ENCODE assay signal across 20 cellular contexts in genomic region chr12:65535951-65536350, GRCh38.
DNase-seq lines count a peak whose midpoint lies in the region; ATAC-seq and TF ChIP-seq lines count a peak whose summit lies in the region.
"Had no signal": no experiment of that assay in that cellular context is flagged by ENCODE, and none has a peak within 500 bp of the region (broad histone marks: within the 10 kb centered on the region; RNA-seq: fewer than 3 reads in every experiment).

No MANE protein-coding gene starts in this region.

- peak overlapping the region; percentile 92 for H2BK5ac ChIP-seq in mesenchymal stem cell (ENCODE audit: low read depth, low read length, poor library complexity, severe bottlenecking)

- H3K36me3 ChIP-seq in ACC112 (ENCODE audit: insufficient read depth, low read length) (peaks cover 16% of the 10 kb centered on the region), brain microvascular endothelial cell (replicated peaks) (no peaks in the 10 kb centered on the region), mesenchymal stem cell (ENCODE audit: control insufficient read depth in 1 of 2, insufficient read depth in 2 of 2, low read depth in 1 of 2, low read length in 2 of 2) (no peaks in the 10 kb centered on the region)
- H3K36me3 ChIP-seq: gastrocnemius medialis, neutrophil had no signal

- no peaks in the 10 kb centered on the region for H3K27me3 ChIP-seq in ACC112 (ENCODE audit: insufficient read depth, low read length)
- H3K27me3 ChIP-seq in brain microvascular endothelial cell (replicated peaks), result no peaks in the 10 kb centered on the region
- no peaks in the 10 kb centered on the region for H3K27me3 ChIP-seq in mesenchymal stem cell (ENCODE audit: control insufficient read depth in 1 of 2, insufficient read depth in 1 of 2, low read length in 2 of 2)
- H3K27me3 ChIP-seq: gastrocnemius medialis, neutrophil had no signal

- peak overlapping the region in 1 of 2 experiments; percentile 83 for H3K14ac ChIP-seq in mesenchymal stem cell (ENCODE audit: low read length in 2 of 2)

- H3K18ac ChIP-seq in mesenchymal stem cell (ENCODE audit: low read depth in 1 of 2, low read length in 2 of 2), result peak overlapping the region; percentile 94 to 96

- WGBS in mesenchymal stem cell, result 70% methylated on average over 2 of the region's 2 CpGs

- ATAC-seq in HG03039 (IDR thresholded peaks at IDR 0.05; ENCODE audit: unreplicated experiment) (no peak), GM19328 (IDR thresholded peaks at IDR 0.05; ENCODE audit: unreplicated experiment) (no peak)
- ATAC-seq: mucosa of descending colon had no signal

- H2AK5ac ChIP-seq in mesenchymal stem cell (ENCODE audit: low read length, severe bottlenecking), result peak overlapping the region; percentile 54

- H3K79me2 ChIP-seq in ACC112 (ENCODE audit: control insufficient read depth, insufficient read depth, low read length, unreplicated experiment), result no peaks in the 10 kb centered on the region

- no peak for TF ChIP-seq CTCF in brain microvascular endothelial cell (IDR thresholded peaks at IDR 0.05; ENCODE audit: low read depth, low read length, missing control alignments)

- H3K4me2 ChIP-seq in mesenchymal stem cell (ENCODE audit: low read length, poor library complexity, severe bottlenecking), result no peak overlapping the region

- H3K4me1 ChIP-seq in ACC112 (ENCODE audit: control insufficient read depth, insufficient read depth, low read length, unreplicated experiment) (peaks cover 55% of the 10 kb centered on the region), mesenchymal stem cell (ENCODE audit: control insufficient read depth, insufficient read depth, low read depth, low read length) (peaks cover 22% of the 10 kb centered on the region)
- H3K4me1 ChIP-seq: gastrocnemius medialis had no signal

- H3K9ac ChIP-seq in mesenchymal stem cell (ENCODE audit: low read length), result peak overlapping the region; percentile 52

- H3K27ac ChIP-seq in ACC112 (ENCODE audit: low read depth, low read length) (peak overlapping the region; percentile 99), brain microvascular endothelial cell (peak overlapping the region; percentile 96), mesenchymal stem cell (ENCODE audit: low read length, poor library complexity, severe bottlenecking) (peak overlapping the region; percentile 97)
- H3K27ac ChIP-seq: neutrophil had no signal

- H2AFZ ChIP-seq in ACC112 (ENCODE audit: low read length, unreplicated experiment), result no peak overlapping the region
- H2AFZ ChIP-seq in mesenchymal stem cell (ENCODE audit: low read depth, low read length), result no peak overlapping the region

- H3K23ac ChIP-seq in mesenchymal stem cell (ENCODE audit: low read length in 2 of 2), result peak overlapping the region in 1 of 2 experiments; percentile 85

- H4K8ac ChIP-seq in mesenchymal stem cell (ENCODE audit: low read length), result peak overlapping the region; percentile 89

- in situ Hi-C loops in brain microvascular endothelial cell (cut with HindIII; ENCODE audit: low pct_ligation_motif_present, low sequenced_read_pairs), result no loop called here

- peak overlapping the region; percentile 91 to 94 for H2BK12ac ChIP-seq in mesenchymal stem cell (ENCODE audit: low read length in 2 of 2)

- H3K4me3 ChIP-seq in ACC112 (ENCODE audit: low read depth, low read length), result no peak overlapping the region
- H3K4me3 ChIP-seq in brain microvascular endothelial cell (ENCODE audit: low read depth, low read length), result no peak overlapping the region
- H3K4me3 ChIP-seq in mesenchymal stem cell (ENCODE audit: insufficient read depth in 1 of 2, low read depth in 1 of 2, low read length in 2 of 2), result no peak overlapping the region
- H3K4me3 ChIP-seq: gastrocnemius medialis, mucosa of descending colon had no signal

- DNase-seq in HT1080 (ENCODE audit: low read depth), result peak; percentile 37
- no peak for DNase-seq in brain microvascular endothelial cell
- DNase-seq in mesenchymal stem cell, result peak; percentile 44
- DNase-seq in SKM-1 (lab: John Stamatoyannopoulos, UW; ENCODE audit: unreplicated experiment), result no peak
- DNase-seq in NOMO-1 (lab: John Stamatoyannopoulos, UW; ENCODE audit: unreplicated experiment in 2 of 2), result no peak
- DNase-seq: activated CD4-positive, CD25-positive, alpha-beta regulatory T cell; activated CD8-positive, alpha-beta memory T cell treated with anti-CD3 and anti-CD28 coated beads for 24 hours; CD4-positive, alpha-beta memory T cell; DMS53; gastrocnemius medialis; Kasumi-1; mucosa of descending colon; NCI-H2107; NCI-H524 treated with DMSO at 0.1 percent for 48 hours; stimulated activated CD4-positive, alpha-beta T cell treated with anti-CD3 and anti-CD28 coated beads, Interleukin-12 subunit alpha, Interleukin-12 subunit beta, amount 100 ng/mL, for 4 hours; stimulated activated CD8-positive, alpha-beta memory T cell treated with anti-CD3 and anti-CD28 coated beads, Interleukin-4, amount 100 ng/mL, for 48 hours had no signal

- H3K79me1 ChIP-seq in mesenchymal stem cell (replicated peaks; ENCODE audit: low read length, poor library complexity, severe bottlenecking), result no peaks in the 10 kb centered on the region

- H3K4ac ChIP-seq in mesenchymal stem cell (ENCODE audit: low read depth in 1 of 2, low read length in 2 of 2), result peak overlapping the region; percentile 50 to 96

- H2BK120ac ChIP-seq in mesenchymal stem cell (ENCODE audit: low read depth, low read length), result peak overlapping the region; percentile 98

- H4K91ac ChIP-seq in mesenchymal stem cell (ENCODE audit: low read length), result peak overlapping the region; percentile 98

- H3K9me3 ChIP-seq in mesenchymal stem cell (ENCODE audit: control insufficient read depth, low read length), result peaks cover 35% of the 10 kb centered on the region

- H2BK15ac ChIP-seq in mesenchymal stem cell (ENCODE audit: low read depth, poor library complexity, severe bottlenecking), result peak overlapping the region; percentile 53

Comparison
In these comparisons a context has a peak if more than half of its experiments do, and no peak if none do; other contexts are left out.
1. DNase-seq: peak in HT1080 (single experiment) and mesenchymal stem cell (single experiment); none in brain microvascular endothelial cell (single experiment), SKM-1 (single experiment) and NOMO-1 (0 of 2).
2. Peak in every context shown above with its lines, with median percentiles within 50 percentile points of each other: H3K27ac ChIP-seq.